In genomic region chr1:95309031-95309459, GRCh38 we compare ENCODE assay signal across 8 cellular contexts.
DNase-seq lines count a peak whose midpoint lies in the region; ATAC-seq, FAIRE-seq and TF ChIP-seq lines count a peak whose summit lies in the region.

No MANE protein-coding gene starts in this region.

- no peak overlapping the region for H3K4me2 ChIP-seq in keratinocyte (ENCODE audit: control insufficient read depth, extremely low read depth, insufficient read depth, low read depth, low read length)

- DNase-seq in GM06990 (ENCODE audit: extremely low read depth, insufficient read length), result no peak
- DNase-seq in NCI-H1930 (lab: John Stamatoyannopoulos, UW), result peak; percentile 3 to 26
- peak; percentile 71 for DNase-seq in astrocyte of the hippocampus (ENCODE audit: low read depth, low spot score)
- no peak for DNase-seq in keratinocyte (ENCODE audit: low read depth, low spot score)
- no peak for DNase-seq in activated T-cell treated with anti-CD3 and anti-CD28 coated beads, Interleukin-2, amount 50 U/mL, for 1 hour
- no peak for DNase-seq in occipital lobe (lab: John Stamatoyannopoulos, UW)

- no peak overlapping the region for H3K9ac ChIP-seq in keratinocyte (ENCODE audit: control insufficient read depth, extremely low read depth, insufficient read depth, low read length)

- dilution Hi-C loops in keratinocyte (cut with MboI; ENCODE audit: extremely low pct_ligation_motif_present, low sequenced_read_pairs), result no loop called here

- no peaks in the 10 kb centered on the region for H3K79me2 ChIP-seq in keratinocyte (ENCODE audit: control insufficient read depth, insufficient read depth, low read length)

- no peaks in the 10 kb centered on the region for H4K20me1 ChIP-seq in keratinocyte (ENCODE audit: control insufficient read depth, extremely low read depth, insufficient read depth, low read length)

- no peak overlapping the region for H3K4me3 ChIP-seq in GM06990 (replicated peaks; ENCODE audit: low read depth, low read length)
- H3K4me3 ChIP-seq in keratinocyte (ENCODE audit: control insufficient read depth in 2 of 3, extremely low read depth in 1 of 3, insufficient read depth in 2 of 3, low read depth in 1 of 3, low read length in 3 of 3), result no peak overlapping the region

- no peaks in the 10 kb centered on the region for H3K9me1 ChIP-seq in keratinocyte (ENCODE audit: control insufficient read depth, extremely low read depth, insufficient read depth, low read length)

- ATAC-seq in GM18861 (IDR thresholded peaks at IDR 0.05; ENCODE audit: unreplicated experiment) (no peak), HG02981 (IDR thresholded peaks at IDR 0.05; ENCODE audit: unreplicated experiment) (no peak)

- H3K9me3 ChIP-seq in keratinocyte (ENCODE audit: control insufficient read depth, low read depth, low read length), result no peaks in the 10 kb centered on the region

- no peaks in the 10 kb centered on the region for H3K4me1 ChIP-seq in keratinocyte (ENCODE audit: control insufficient read depth, extremely low read depth, insufficient read depth, low read length)

- FAIRE-seq in keratinocyte (lab: Jason Lieb, UNC), result no peak

- no peak overlapping the region for H2AFZ ChIP-seq in keratinocyte (ENCODE audit: control insufficient read depth, low read length)

- TF ChIP-seq CTCF in GM06990 (IDR thresholded peaks at IDR 0.05; ENCODE audit: insufficient read depth, low read length, poor library complexity, severe bottlenecking) (peak; percentile 51), keratinocyte (optimal IDR thresholded peaks at IDR 0.05 in 1 of 3, IDR thresholded peaks at IDR 0.05 in 1 of 3, conservative IDR thresholded peaks at IDR 0.05 in 1 of 3; ENCODE audit: extremely low read depth in 1 of 3, insufficient read depth in 2 of 3, low read length in 3 of 3) (peak; percentile 45 to 72 (median 47))

- H3K27ac ChIP-seq in keratinocyte (ENCODE audit: control insufficient read depth, insufficient read depth, low read length), result no peak overlapping the region

- H3K36me3 ChIP-seq in GM06990 (ENCODE audit: control insufficient read depth, insufficient read depth, low read length) (no peaks in the 10 kb centered on the region), keratinocyte (ENCODE audit: control insufficient read depth in 2 of 2, extremely low read depth in 1 of 2, insufficient read depth in 2 of 2, low read length in 2 of 2) (no peaks in the 10 kb centered on the region)

- H3K27me3 ChIP-seq in GM06990 (replicated peaks; ENCODE audit: control insufficient read depth, insufficient read depth, low read length) (no peaks in the 10 kb centered on the region; the same call in 1 of the 2 replicates), keratinocyte (ENCODE audit: control insufficient read depth, extremely low read depth, insufficient read depth, low read length) (peaks cover 18% of the 10 kb centered on the region)

Comparison
In these comparisons a context has a peak if more than half of its experiments do, and no peak if none do; other contexts are left out.
1. DNase-seq: peak in NCI-H1930 (2 of 2) and astrocyte of the hippocampus (single experiment); none in GM06990 (single experiment), keratinocyte (single experiment), activated T-cell treated with anti-CD3 and anti-CD28 coated beads, Interleukin-2, amount 50 U/mL, for 1 hour (single experiment) and occipital lobe (single experiment).